ENCODE assay signal across 18 cellular contexts in the genomic region with DNA sequence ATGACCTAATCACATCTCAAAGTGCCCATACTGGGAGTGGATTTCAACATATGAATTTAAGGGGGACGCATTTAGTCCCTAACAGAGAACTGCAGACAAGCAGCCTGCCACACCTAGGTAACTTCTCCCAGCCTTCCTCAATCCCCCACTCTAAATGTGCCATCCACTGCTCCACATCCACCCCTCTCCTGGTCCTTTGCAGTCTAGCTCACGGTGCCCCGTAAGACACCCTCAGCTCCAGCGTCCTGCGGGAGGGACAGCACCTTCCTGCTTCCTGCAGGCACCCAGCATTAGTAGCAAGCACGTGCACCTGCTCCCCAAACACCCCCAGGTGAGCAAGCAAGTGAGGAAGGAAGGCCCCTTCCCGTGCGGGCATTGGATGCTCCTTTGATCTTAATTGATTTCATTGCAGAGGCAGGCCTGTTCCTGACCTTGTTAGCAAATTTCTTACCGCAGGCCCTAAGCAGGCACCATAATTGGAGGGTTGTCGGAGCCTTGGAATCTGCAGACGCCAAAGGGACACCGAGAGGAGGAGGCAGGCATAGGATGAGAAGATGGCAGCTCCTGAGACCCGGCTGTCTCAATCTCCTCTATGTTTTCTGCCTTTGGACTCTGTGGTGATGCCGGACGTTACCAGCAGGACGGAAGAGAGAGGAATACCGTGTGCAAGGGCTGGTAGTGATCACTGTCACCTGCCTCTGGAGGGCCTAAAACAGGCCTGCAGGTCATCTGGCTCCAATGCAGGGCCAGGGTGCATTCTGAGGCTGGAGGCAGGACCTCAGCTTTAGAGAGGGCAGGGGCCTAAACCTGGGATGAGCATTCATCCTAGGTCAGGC.
DNase-seq lines count a peak whose midpoint lies in the region; ATAC-seq and TF ChIP-seq lines count a peak whose summit lies in the region.
"Had no signal": no experiment of that assay in that cellular context is flagged by ENCODE, and none has a peak within 500 bp of the region (broad histone marks: within the 10 kb centered on the region; RNA-seq: fewer than 3 reads in every experiment).

No MANE protein-coding gene starts in this region.

- DNase-seq in Right ventricle myocardium inferior (ENCODE audit: missing footprints): peak; percentile 31
- DNase-seq in cardiac septum (ENCODE audit: low spot score): no peak
- peak; percentile 31 for DNase-seq in ecto neural progenitor cell (ENCODE audit: low spot score)
- peak; percentile 19 for DNase-seq in osteoblast (ENCODE audit: insufficient read length, low spot score, missing footprints)
- DNase-seq in T-helper 1 cell: no peak
- no peak for DNase-seq in NCI-H345 treated with DMSO at 0.1 percent for 48 hours (lab: John Stamatoyannopoulos, UW; ENCODE audit: unreplicated experiment)
- no peak for DNase-seq in NCI-H1694 treated with DMSO at 0.1 percent for 48 hours (lab: John Stamatoyannopoulos, UW)
- DNase-seq: BE2C; Caco-2; GF-D8; GM23248; NCI-H1105; NCI-H1694; NCI-H510A; NCI-H748 treated with DMSO at 0.1 percent for 48 hours; NK-92 treated with Interleukin-12 subunit alpha and Interleukin-12 subunit beta, amount 100 ng/mL, for 24 hours had no signal

- H4K20me1 ChIP-seq in osteoblast (ENCODE audit: insufficient read depth, low read length): no peaks in the 10 kb centered on the region

- no peak overlapping the region for H2AFZ ChIP-seq in osteoblast (ENCODE audit: low read length)
- H2AFZ ChIP-seq: GM23248 had no signal

- intact Hi-C loops in Right ventricle myocardium inferior (cut with DNase I): no loop called here
- intact Hi-C loops in cardiac septum (cut with DNase I): no loop called here

- H3K36me3 ChIP-seq in osteoblast (ENCODE audit: insufficient read depth, low read length): no peaks in the 10 kb centered on the region
- H3K36me3 ChIP-seq: BE2C, Peyer's patch had no signal

- no peak overlapping the region for H3K27ac ChIP-seq in osteoblast (ENCODE audit: low read depth, low read length)
- H3K27ac ChIP-seq: GM23248, Peyer's patch had no signal

- TF ChIP-seq CTCF in osteoblast (IDR thresholded peaks at IDR 0.05; ENCODE audit: extremely low read depth, low read depth, low read length): no peak

- H3K79me2 ChIP-seq in osteoblast (ENCODE audit: insufficient read depth, low read length): no peaks in the 10 kb centered on the region

- H3K27me3 ChIP-seq in osteoblast (ENCODE audit: insufficient read depth, low read length): peaks cover 8% of the 10 kb centered on the region
- H3K27me3 ChIP-seq: BE2C, Peyer's patch had no signal

- no peaks in the 10 kb centered on the region for H3K9me3 ChIP-seq in osteoblast (ENCODE audit: low read depth, low read length)
- H3K9me3 ChIP-seq: BE2C, Caco-2, Peyer's patch had no signal

- H3K4me3 ChIP-seq in osteoblast (ENCODE audit: insufficient read depth, low read length): no peak overlapping the region
- H3K4me3 ChIP-seq: GM23248, K562, Peyer's patch had no signal

- H3K4me1 ChIP-seq in osteoblast (ENCODE audit: insufficient read depth, low read length): no peaks in the 10 kb centered on the region
- H3K4me1 ChIP-seq: BE2C, Caco-2, Peyer's patch had no signal

- peak; percentile 13 for ATAC-seq in Right ventricle myocardium inferior
- ATAC-seq: K562 had no signal

- H3K4me2 ChIP-seq in osteoblast (ENCODE audit: insufficient read depth, low read length): no peak overlapping the region

Comparison
In these comparisons a context has a peak if more than half of its experiments do, and no peak if none do; other contexts are left out.
1. DNase-seq: peak in Right ventricle myocardium inferior (single experiment), ecto neural progenitor cell (single experiment) and osteoblast (single experiment); none in cardiac septum (single experiment), T-helper 1 cell (0 of 5), NCI-H345 treated with DMSO at 0.1 percent for 48 hours (single experiment) and NCI-H1694 treated with DMSO at 0.1 percent for 48 hours (single experiment).